1 cellular context compared by ENCODE assay signal in the genomic region with DNA sequence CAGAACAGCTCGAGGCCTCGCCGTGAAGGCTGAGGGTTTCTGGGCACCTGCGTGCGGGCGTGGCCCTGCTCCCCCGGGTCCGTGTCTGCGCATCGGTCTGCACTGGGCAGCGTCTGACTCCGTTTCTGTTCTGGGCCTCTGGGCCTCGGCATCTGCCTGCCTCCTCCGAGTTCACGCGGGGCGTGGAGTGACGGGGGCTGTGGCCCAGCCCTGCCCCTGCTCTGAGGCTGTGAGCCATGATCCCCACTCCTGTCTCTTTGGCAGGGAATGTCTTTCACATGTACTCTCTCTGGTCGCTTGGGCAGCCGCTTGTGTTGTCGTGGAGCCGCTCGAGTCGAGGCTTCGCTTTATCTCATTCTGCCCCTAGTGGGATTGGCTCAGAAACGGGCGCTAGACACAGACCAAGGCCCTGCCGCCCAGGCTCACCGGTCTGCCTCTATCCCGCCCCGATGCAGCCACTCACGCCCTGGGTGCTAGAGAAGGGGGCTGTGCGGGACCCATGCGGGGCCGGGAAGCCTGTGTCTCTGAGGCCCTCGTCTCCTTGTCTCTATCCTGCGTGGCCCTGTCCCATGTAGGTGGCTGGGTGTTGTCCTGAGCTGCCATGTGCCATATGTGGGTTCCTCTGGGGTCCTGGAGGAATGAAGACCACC. TPM values are rescaled to one million over a fixed set of nuclear protein-coding genes. Genes with fewer than 3 reads are reported as not detected.
"Had no signal": no experiment of that assay in that cellular context is flagged by ENCODE, and none has a peak within 500 bp of the region (broad histone marks: within the 10 kb centered on the region; RNA-seq: fewer than 3 reads in every experiment).

No MANE protein-coding gene starts in this region.

RNA-seq across cellular contexts. Expression of a gene that starts 23.3 kb away (rescaled TPM):
- total RNA-seq: ascending aorta had no signal
